Comparison of ENCODE assay signal across 1 cellular context in genomic region chr4:39464886-39465501, GRCh38.
TF ChIP-seq lines count a peak whose summit lies in the region.

No MANE protein-coding gene starts in this region.

TF ChIP-seq in K562, 482 proteins besides CTCF, POLR2A, EP300 and RAD21 (continued from another document and continues in another):
- TF ChIP-seq PKNOX1 (IDR thresholded peaks at IDR 0.05) (peak; percentile 50; the same call in 1 of the 2 replicates), GTF2B (IDR thresholded peaks at IDR 0.05; ENCODE audit: extremely low read depth, insufficient read length) (no peak), BDP1 (IDR thresholded peaks at IDR 0.05; ENCODE audit: insufficient read depth, insufficient read length) (no peak), MEF2A (IDR thresholded peaks at IDR 0.05; ENCODE audit: control insufficient read depth, low read depth, low read length) (no peak), ZKSCAN1 (IDR thresholded peaks at IDR 0.05; ENCODE audit: low read depth, low read length) (no peak), TBL1XR1 (IDR thresholded peaks at IDR 0.05; ENCODE audit: low read length in 2 of 2) (no peak), ARID2 (IDR thresholded peaks at IDR 0.05) (no peak), ZBTB17 (CRISPR knock-in tag; IDR thresholded peaks at IDR 0.05) (no peak), BRD4 (IDR thresholded peaks at IDR 0.05) (no peak), NFIC (IDR thresholded peaks at IDR 0.05) (0 out of 2 replicates have a peak, but pooled peaks have one; percentile 5), HINFP (tag; conservative IDR thresholded peaks at IDR 0.05; ENCODE audit: low read depth) (no peak), HCFC1 (IDR thresholded peaks at IDR 0.05; ENCODE audit: low read depth, low read length) (peak; percentile 61), ZNF778 (CRISPR knock-in tag; IDR thresholded peaks at IDR 0.05) (no peak), ZNF12 (CRISPR knock-in tag; IDR thresholded peaks at IDR 0.05) (no peak), MED1 (CRISPR knock-in tag; IDR thresholded peaks at IDR 0.05; ENCODE audit: borderline replicate concordance) (no peak), TGIF2 (CRISPR knock-in tag; IDR thresholded peaks at IDR 0.05) (no peak), RBBP5 (IDR thresholded peaks at IDR 0.05; ENCODE audit: borderline replicate concordance, insufficient read depth, low read length, poor library complexity, severe bottlenecking) (no peak), MGA (IDR thresholded peaks at IDR 0.05) (0 out of 2 replicates have a peak, but pooled peaks have one; percentile 33), ZFX (CRISPR knock-in tag; IDR thresholded peaks at IDR 0.05) (no peak), ZC3H4 (CRISPR knock-in tag; IDR thresholded peaks at IDR 0.05; ENCODE audit: borderline replicate concordance) (no peak), PATZ1 (CRISPR knock-in tag; IDR thresholded peaks at IDR 0.05; ENCODE audit: borderline replicate concordance) (no peak), SMARCE1 (IDR thresholded peaks at IDR 0.05) (no peak), ZNF639 (CRISPR knock-in tag; conservative IDR thresholded peaks at IDR 0.05 in 1 of 2, IDR thresholded peaks at IDR 0.05 in 1 of 2) (peak in 1 of 2 experiments; percentile 40; a peak in 1 of 4 replicates), ASH1L (IDR thresholded peaks at IDR 0.05; ENCODE audit: borderline replicate concordance, low read depth, partially characterized antibody) (no peak), CHCHD3 (CRISPR knock-in tag; IDR thresholded peaks at IDR 0.05) (no peak), ZNF518B (CRISPR knock-in tag; IDR thresholded peaks at IDR 0.05) (no peak), NBN (IDR thresholded peaks at IDR 0.05; ENCODE audit: low read depth) (peak; percentile 59; the same call in 1 of the 2 replicates), MTA3 (IDR thresholded peaks at IDR 0.05; ENCODE audit: borderline replicate concordance) (0 out of 2 replicates have a peak, but pooled peaks have one; percentile 33), SMARCB1 (IDR thresholded peaks at IDR 0.05; ENCODE audit: insufficient read length, low read depth) (no peak), ZC3H8 (IDR thresholded peaks at IDR 0.05) (no peak), RAD51 (IDR thresholded peaks at IDR 0.05; ENCODE audit: borderline replicate concordance, low read depth) (no peak), ZBTB8A (IDR thresholded peaks at IDR 0.05; ENCODE audit: partially characterized antibody) (no peak), SMC3 (conservative IDR thresholded peaks at IDR 0.05; ENCODE audit: insufficient read depth, low read depth, low read length) (no peak), THAP7 (CRISPR knock-in tag; IDR thresholded peaks at IDR 0.05) (no peak), ZNF75A (CRISPR knock-in tag; IDR thresholded peaks at IDR 0.05) (no peak), ZNF76 (CRISPR knock-in tag; IDR thresholded peaks at IDR 0.05; ENCODE audit: borderline replicate concordance) (no peak), SRSF1 (IDR thresholded peaks at IDR 0.05; ENCODE audit: low read depth, low read length) (no peak), ESRRB (CRISPR knock-in tag; IDR thresholded peaks at IDR 0.05; ENCODE audit: borderline replicate concordance) (no peak), NFIX (CRISPR knock-in tag; IDR thresholded peaks at IDR 0.05; ENCODE audit: low read depth) (0 out of 2 replicates have a peak, but pooled peaks have one; percentile 27)
